1 cellular context compared by ENCODE assay signal in genomic region chr2:99335911-99336779, GRCh38.
TF ChIP-seq lines count a peak whose summit lies in the region.

TSS of gene TXNDC9 (minus strand) at chr2:99336333. CDS start at chr2:99333210, 3,123 bp downstream.

TF ChIP-seq in HEK293, 187 proteins besides CTCF, POLR2A, EP300 and RAD21 (continued from another document):
- TF ChIP-seq PRDM10 (tag by site-specific recombination; IDR thresholded peaks at IDR 0.05) (peak; percentile 67), ZNF324 (tag by site-specific recombination; IDR thresholded peaks at IDR 0.05) (peak; percentile 63; the same call in 1 of the 2 replicates), ZNF341 (tag by site-specific recombination; IDR thresholded peaks at IDR 0.05; ENCODE audit: low read depth) (peak; percentile 31; the same call in 1 of the 2 replicates), PRDM2 (tag by site-specific recombination; IDR thresholded peaks at IDR 0.05; ENCODE audit: borderline replicate concordance) (no peak), ZNF146 (tag by site-specific recombination; IDR thresholded peaks at IDR 0.05) (0 out of 2 replicates have a peak, but pooled peaks have one; percentile 1), ZNF707 (tag by site-specific recombination; IDR thresholded peaks at IDR 0.05) (no peak), ZNF391 (tag by site-specific recombination; IDR thresholded peaks at IDR 0.05; ENCODE audit: borderline replicate concordance, low read depth) (no peak), ZNF302 (tag by site-specific recombination; IDR thresholded peaks at IDR 0.05; ENCODE audit: low read depth) (no peak), ZNF366 (tag by site-specific recombination; conservative IDR thresholded peaks at IDR 0.05) (no peak)
TF ChIP-seq in HEK293: peak in this region for 33.
